ENCODE assay signal across 25 cellular contexts in the genomic region with DNA sequence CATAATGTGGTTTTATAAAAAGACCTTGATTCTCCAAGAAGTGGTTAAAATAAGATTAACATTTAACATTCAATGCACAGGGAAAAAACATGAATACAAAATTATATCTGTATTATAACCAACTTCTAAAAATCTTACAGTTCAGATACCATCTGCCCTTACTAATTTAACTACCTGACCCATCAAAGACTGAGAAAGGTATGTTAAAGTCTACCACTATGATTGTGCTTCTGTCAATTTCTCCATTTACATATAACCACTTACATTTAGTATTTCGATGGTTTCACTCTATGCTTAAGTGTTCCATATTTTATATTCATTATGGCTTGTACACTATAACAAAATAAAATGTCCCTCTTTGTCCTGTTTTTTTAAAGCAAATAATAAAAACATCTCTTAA. TPM values are rescaled to one million over a fixed set of nuclear protein-coding genes. Genes with fewer than 3 reads are reported as not detected.
DNase-seq lines count a peak whose midpoint lies in the region; ATAC-seq and TF ChIP-seq lines count a peak whose summit lies in the region.
"Had no signal": no experiment of that assay in that cellular context is flagged by ENCODE, and none has a peak within 500 bp of the region (broad histone marks: within the 10 kb centered on the region; RNA-seq: fewer than 3 reads in every experiment).

No MANE protein-coding gene starts in this region.

- no peaks in the 10 kb centered on the region for H3K27me3 ChIP-seq in prostate gland (replicated peaks; ENCODE audit: insufficient read depth)
- H3K27me3 ChIP-seq: BE2C had no signal

- no peak for TF ChIP-seq CTCF in natural killer cell (IDR thresholded peaks at IDR 0.05)
- no peak for TF ChIP-seq CTCF in prostate gland (IDR thresholded peaks at IDR 0.05)

- CTCF ChIA-PET in activated CD4-positive, alpha-beta T cell treated with anti-CD3 and anti-CD28 coated beads for 36 hours (lab: Charles Lee) = interaction anchor here (0.9 to 1.0 kb wide), 2 partner anchors 18 to 113 kb away, joined by 3 read pairs; no protein-coding TSS in a partner anchor

- POLR2A ChIA-PET in activated CD4-positive, alpha-beta T cell treated with anti-CD3 and anti-CD28 coated beads for 36 hours (lab: Charles Lee) = no interaction called here

- intact Hi-C loops in activated CD4-positive, alpha-beta T cell treated with anti-CD3 and anti-CD28 coated beads for 36 hours (cut with DNase I, micrococcal nuclease) = loop anchor here in 1 of 2 experiments (5.0 kb wide), 1 partner anchor 88 kb away; a partner anchor contains a TSS
- intact Hi-C loops in activated CD4-positive, alpha-beta T cell treated with anti-CD3 and anti-CD28 coated beads, Interleukin-2, amount 10 ng/mL, durations not matched to agents 24 days and 14 days (cut with micrococcal nuclease) = no loop called here
- intact Hi-C loops in natural killer cell (cut with micrococcal nuclease) = no loop called here
- intact Hi-C loops in prostate gland (cut with DNase I) = no loop called here

- peaks cover 62% of the 10 kb centered on the region for H3K4me1 Mint-ChIP-seq in activated CD4-positive, alpha-beta T cell treated with anti-CD3 and anti-CD28 coated beads for 36 hours
- peaks cover 47% of the 10 kb centered on the region for H3K4me1 Mint-ChIP-seq in activated CD4-positive, alpha-beta T cell treated with anti-CD3 and anti-CD28 coated beads, Interleukin-2, amount 10 ng/mL, durations not matched to agents 24 days and 14 days
- peaks cover 66 to 67% of the 10 kb centered on the region in 2 donors for H3K4me1 Mint-ChIP-seq in natural killer cell
- H3K4me1 Mint-ChIP-seq in natural killer cell treated with Interleukin-12 subunit alpha and Interleukin-12 subunit beta and Interleukin-15 and Interleukin-18, amount 100 ng/mL, for 72 hours (ENCODE audit: low read depth in 2 of 2) = peaks cover 40 to 58% of the 10 kb centered on the region in 2 donors
- peaks cover 39 to 71% of the 10 kb centered on the region in 2 donors for H3K4me1 Mint-ChIP-seq in effector memory CD8-positive, alpha-beta T cell (ENCODE audit: low read depth in 2 of 2)

- no peak overlapping the region for H3K4me3 Mint-ChIP-seq in activated CD4-positive, alpha-beta T cell treated with anti-CD3 and anti-CD28 coated beads for 36 hours
- no peak overlapping the region for H3K4me3 Mint-ChIP-seq in activated CD4-positive, alpha-beta T cell treated with anti-CD3 and anti-CD28 coated beads, Interleukin-2, amount 10 ng/mL, durations not matched to agents 24 days and 14 days
- no peak overlapping the region for H3K4me3 Mint-ChIP-seq in natural killer cell
- H3K4me3 Mint-ChIP-seq in natural killer cell treated with Interleukin-12 subunit alpha and Interleukin-12 subunit beta and Interleukin-15 and Interleukin-18, amount 100 ng/mL, for 72 hours = no peak overlapping the region
- H3K4me3 Mint-ChIP-seq in effector memory CD8-positive, alpha-beta T cell = no peak overlapping the region
- H3K4me3 Mint-ChIP-seq: CD14-positive monocyte had no signal

- no peak overlapping the region for H3K27ac Mint-ChIP-seq in activated CD4-positive, alpha-beta T cell treated with anti-CD3 and anti-CD28 coated beads for 36 hours
- no peak overlapping the region for H3K27ac Mint-ChIP-seq in activated CD4-positive, alpha-beta T cell treated with anti-CD3 and anti-CD28 coated beads, Interleukin-2, amount 10 ng/mL, durations not matched to agents 24 days and 14 days
- H3K27ac Mint-ChIP-seq in natural killer cell = peak overlapping the region; percentile 15 to 59
- peak overlapping the region in 1 of 2 donors; percentile 9 for H3K27ac Mint-ChIP-seq in natural killer cell treated with Interleukin-12 subunit alpha and Interleukin-12 subunit beta and Interleukin-15 and Interleukin-18, amount 100 ng/mL, for 72 hours
- H3K27ac Mint-ChIP-seq in effector memory CD8-positive, alpha-beta T cell = peak overlapping the region; percentile 9 to 49

- no peak for DNase-seq in activated CD4-positive, alpha-beta T cell treated with anti-CD3 and anti-CD28 coated beads for 36 hours
- no peak for DNase-seq in activated CD4-positive, alpha-beta T cell treated with anti-CD3 and anti-CD28 coated beads, Interleukin-2, amount 10 ng/mL, durations not matched to agents 24 days and 14 days
- DNase-seq in natural killer cell (no peak), HCEC 1CT (no peak), prostate gland (ENCODE audit: low spot score) (no peak)
- DNase-seq in natural killer cell treated with Interleukin-12 subunit alpha and Interleukin-12 subunit beta and Interleukin-15 and Interleukin-18, amount 100 ng/mL, for 72 hours (ENCODE audit: low spot score) = no peak
- no peak for DNase-seq in effector memory CD8-positive, alpha-beta T cell
- DNase-seq: 8988T, ACHN, BE2C, Calu3, DMS79 treated with DMSO at 0.1 percent for 48 hours, GF-D8, NCI-H1092, NCI-H1417 treated with DMSO at 0.1 percent for 48 hours, NCI-H1694 treated with DMSO at 0.1 percent for 48 hours, NCI-H2081 treated with DMSO at 0.1 percent for 48 hours, NCI-H2171, NCI-H226, NCI-H510A, NCI-H69, SHP77 had no signal

- TF ChIP-seq POLR2A in prostate gland (IDR thresholded peaks at IDR 0.05) = no peak

- peaks cover 30% of the 10 kb centered on the region for H3K36me3 Mint-ChIP-seq in activated CD4-positive, alpha-beta T cell treated with anti-CD3 and anti-CD28 coated beads for 36 hours (ENCODE audit: low read depth)
- H3K36me3 Mint-ChIP-seq in activated CD4-positive, alpha-beta T cell treated with anti-CD3 and anti-CD28 coated beads, Interleukin-2, amount 10 ng/mL, durations not matched to agents 24 days and 14 days (ENCODE audit: low read depth) = peaks cover 26% of the 10 kb centered on the region
- H3K36me3 Mint-ChIP-seq in natural killer cell = no peaks in the 10 kb centered on the region
- H3K36me3 Mint-ChIP-seq in natural killer cell treated with Interleukin-12 subunit alpha and Interleukin-12 subunit beta and Interleukin-15 and Interleukin-18, amount 100 ng/mL, for 72 hours = peaks cover 3% of the 10 kb centered on the region
- peaks cover 31% of the 10 kb centered on the region for H3K36me3 Mint-ChIP-seq in effector memory CD8-positive, alpha-beta T cell (ENCODE audit: insufficient read depth)

- H3K27me3 Mint-ChIP-seq in activated CD4-positive, alpha-beta T cell treated with anti-CD3 and anti-CD28 coated beads for 36 hours = no peaks in the 10 kb centered on the region
- H3K27me3 Mint-ChIP-seq in activated CD4-positive, alpha-beta T cell treated with anti-CD3 and anti-CD28 coated beads, Interleukin-2, amount 10 ng/mL, durations not matched to agents 24 days and 14 days = no peaks in the 10 kb centered on the region
- no peaks in the 10 kb centered on the region for H3K27me3 Mint-ChIP-seq in natural killer cell (ENCODE audit: low read depth in 2 of 2)
- H3K27me3 Mint-ChIP-seq in natural killer cell treated with Interleukin-12 subunit alpha and Interleukin-12 subunit beta and Interleukin-15 and Interleukin-18, amount 100 ng/mL, for 72 hours = no peaks in the 10 kb centered on the region
- no peaks in the 10 kb centered on the region for H3K27me3 Mint-ChIP-seq in effector memory CD8-positive, alpha-beta T cell

- H3K27ac ChIP-seq in prostate gland = no peak overlapping the region
- H3K27ac ChIP-seq: RWPE1 had no signal

- H3K36me3 ChIP-seq in prostate gland = no peaks in the 10 kb centered on the region

- peak; percentile 63 for ATAC-seq in activated CD4-positive, alpha-beta T cell treated with anti-CD3 and anti-CD28 coated beads for 36 hours
- no peak for ATAC-seq in natural killer cell
- ATAC-seq in natural killer cell treated with Interleukin-12 subunit alpha and Interleukin-12 subunit beta and Interleukin-15 and Interleukin-18, amount 100 ng/mL, for 72 hours = no peak
- ATAC-seq in effector memory CD8-positive, alpha-beta T cell (replicated peaks) = no peak
- ATAC-seq: Panc1 had no signal

- H3K9me3 ChIP-seq in prostate gland = no peaks in the 10 kb centered on the region
- H3K9me3 ChIP-seq: BE2C had no signal

- no peaks in the 10 kb centered on the region for H3K9me3 Mint-ChIP-seq in activated CD4-positive, alpha-beta T cell treated with anti-CD3 and anti-CD28 coated beads for 36 hours (ENCODE audit: low read depth)
- H3K9me3 Mint-ChIP-seq in activated CD4-positive, alpha-beta T cell treated with anti-CD3 and anti-CD28 coated beads, Interleukin-2, amount 10 ng/mL, durations not matched to agents 24 days and 14 days = no peaks in the 10 kb centered on the region
- H3K9me3 Mint-ChIP-seq in natural killer cell = no peaks in the 10 kb centered on the region
- no peaks in the 10 kb centered on the region for H3K9me3 Mint-ChIP-seq in natural killer cell treated with Interleukin-12 subunit alpha and Interleukin-12 subunit beta and Interleukin-15 and Interleukin-18, amount 100 ng/mL, for 72 hours
- no peaks in the 10 kb centered on the region for H3K9me3 Mint-ChIP-seq in effector memory CD8-positive, alpha-beta T cell
- H3K9me3 Mint-ChIP-seq: CD14-positive monocyte had no signal

- 79% methylated on average over 1 of the region's 1 CpG for WGBS in prostate gland

- H3K4me3 ChIP-seq in prostate gland = no peak overlapping the region

- peaks cover 2% of the 10 kb centered on the region for H3K4me1 ChIP-seq in prostate gland (replicated peaks)
- H3K4me1 ChIP-seq: BE2C had no signal

RNA-seq across cellular contexts. Expression of a gene that starts 14.6 kb away (rescaled TPM):
- 10 to 100 TPM; 65.5 to 68.8 TPM for total RNA-seq in activated CD4-positive, alpha-beta T cell treated with anti-CD3 and anti-CD28 coated beads for 36 hours
- 98.3 and 99.5 TPM in 2 replicates for total RNA-seq in activated CD4-positive, alpha-beta T cell treated with anti-CD3 and anti-CD28 coated beads, Interleukin-2, amount 10 ng/mL, durations not matched to agents 24 days and 14 days
- total RNA-seq in natural killer cell = 100 to 1,000 TPM; 176 to 212 (median 188) TPM
- total RNA-seq in natural killer cell treated with Interleukin-12 subunit alpha and Interleukin-12 subunit beta and Interleukin-15 and Interleukin-18, amount 100 ng/mL, for 72 hours = 100 to 1,000 TPM; 111 to 120 TPM
- total RNA-seq in prostate gland = 10 to 100 TPM; 68.0 to 94.6 TPM

RNA-seq across cellular contexts. Expression of a gene that starts 51.8 kb away (rescaled TPM):
- total RNA-seq in activated CD4-positive, alpha-beta T cell treated with anti-CD3 and anti-CD28 coated beads for 36 hours = 10 to 100 TPM; 15.4 to 16.9 TPM
- 16.7 and 19.3 TPM in 2 replicates for total RNA-seq in activated CD4-positive, alpha-beta T cell treated with anti-CD3 and anti-CD28 coated beads, Interleukin-2, amount 10 ng/mL, durations not matched to agents 24 days and 14 days
- total RNA-seq in natural killer cell (10 to 100 TPM; 59.7 to 66.9 (median 59.8) TPM), prostate gland (10 to 100 TPM; 17.7 to 35.8 TPM)
- total RNA-seq in natural killer cell treated with Interleukin-12 subunit alpha and Interleukin-12 subunit beta and Interleukin-15 and Interleukin-18, amount 100 ng/mL, for 72 hours = 10 to 100 TPM; 24.5 to 25.7 TPM

Comparison
In these comparisons a context has a peak if more than half of its experiments do, and no peak if none do; other contexts are left out.
1. H3K27ac Mint-ChIP-seq: peak in natural killer cell (2 of 2) and effector memory CD8-positive, alpha-beta T cell (2 of 2); none in activated CD4-positive, alpha-beta T cell treated with anti-CD3 and anti-CD28 coated beads for 36 hours (single experiment) and activated CD4-positive, alpha-beta T cell treated with anti-CD3 and anti-CD28 coated beads, Interleukin-2, amount 10 ng/mL, durations not matched to agents 24 days and 14 days (single experiment).